24 cellular contexts compared by ENCODE assay signal in the genomic region with DNA sequence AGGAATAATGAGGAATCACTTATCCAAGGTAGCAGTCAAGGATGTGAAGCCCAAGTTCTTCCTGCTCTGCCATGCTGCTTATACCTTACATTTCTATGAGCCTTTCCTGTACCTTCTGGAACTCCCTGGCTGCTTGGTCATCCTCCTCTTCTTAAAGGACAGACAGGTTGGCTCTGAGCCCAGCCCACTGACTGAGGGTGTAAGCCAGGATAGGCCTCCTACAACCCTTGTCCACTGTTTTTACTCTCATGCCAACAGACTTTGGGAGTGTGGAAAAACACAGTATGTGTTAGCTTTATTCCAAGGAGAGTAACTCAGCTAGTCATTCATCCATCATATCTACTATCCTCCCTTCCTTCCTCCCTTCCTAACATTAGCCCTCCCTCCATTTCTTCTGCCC. TPM values are rescaled to one million over a fixed set of nuclear protein-coding genes. Genes with fewer than 3 reads are reported as not detected.
A peak's percentile ranks its signal among the peaks of the same experiment; 100 is the strongest.
DNase-seq lines count a peak whose midpoint lies in the region; ATAC-seq and TF ChIP-seq lines count a peak whose summit lies in the region.
"Had no signal": no experiment of that assay in that cellular context is flagged by ENCODE, and none has a peak within 500 bp of the region (broad histone marks: within the 10 kb centered on the region; RNA-seq: fewer than 3 reads in every experiment).

No MANE protein-coding gene starts in this region.

- TF ChIP-seq CTCF in omental fat pad (IDR thresholded peaks at IDR 0.05), result no peak
- no peak for TF ChIP-seq CTCF in uterus (IDR thresholded peaks at IDR 0.05)

- no peak overlapping the region for H3K4me3 ChIP-seq in uterus
- H3K4me3 ChIP-seq: colonic mucosa, psoas muscle, SJSA1 had no signal

- H3K27ac Mint-ChIP-seq in immature natural killer cell, result peak overlapping the region in 1 of 6 donors; percentile 5
- H3K27ac Mint-ChIP-seq: activated CD8-positive, alpha-beta T cell treated with anti-CD3 and anti-CD28 coated beads, Interleukin-2, amount 10 ng/mL, durations not matched to agents 7 days and 5 days; brain; T-cell had no signal

- no peaks in the 10 kb centered on the region for H3K9me3 ChIP-seq in uterus
- H3K9me3 ChIP-seq: colonic mucosa, psoas muscle, SJSA1 had no signal

- peak; percentile 85 for ATAC-seq in omental fat pad (ENCODE audit: low FRiP score)
- ATAC-seq in HG03457 (IDR thresholded peaks at IDR 0.05; ENCODE audit: unreplicated experiment), result no peak
- ATAC-seq: activated CD8-positive, alpha-beta T cell treated with anti-CD3 and anti-CD28 coated beads, Interleukin-2, amount 10 ng/mL, durations not matched to agents 7 days and 5 days; HepG2; Panc1; psoas muscle; T-cell had no signal

- peaks cover 0 to 2% (median 0%) of the 10 kb centered on the region in 3 donors for H3K27me3 Mint-ChIP-seq in immature natural killer cell (ENCODE audit: low read depth in 3 of 3)
- H3K27me3 Mint-ChIP-seq: brain, T-cell had no signal

- no peaks in the 10 kb centered on the region for H3K36me3 Mint-ChIP-seq in immature natural killer cell
- H3K36me3 Mint-ChIP-seq: brain; CD4-positive, alpha-beta memory T cell; T-cell had no signal

- H3K27me3 ChIP-seq in uterus, result no peaks in the 10 kb centered on the region
- H3K27me3 ChIP-seq: colonic mucosa, SJSA1 had no signal

- H3K9me3 Mint-ChIP-seq in immature natural killer cell, result peaks cover 0 to 2% (median 0%) of the 10 kb centered on the region in 6 donors
- H3K9me3 Mint-ChIP-seq: brain; CD4-positive, alpha-beta memory T cell; T-cell had no signal

- no peak for TF ChIP-seq POLR2A in uterus (IDR thresholded peaks at IDR 0.05)

- peak; percentile 16 for DNase-seq in NCI-H2029 treated with DMSO at 0.1 percent for 48 hours (lab: John Stamatoyannopoulos, UW)
- DNase-seq in caudate nucleus (lab: John Stamatoyannopoulos, UW), result no peak
- no peak for DNase-seq in omental fat pad (ENCODE audit: low spot score)
- peak; percentile 61 to 62 for DNase-seq in uterus
- DNase-seq in immature natural killer cell, result no peak
- no peak for DNase-seq in T1000 (lab: John Stamatoyannopoulos, UW)
- DNase-seq: activated CD4-positive, alpha-beta T cell treated with anti-CD3 and anti-CD28 coated beads for 1 hour; activated CD8-positive, alpha-beta T cell treated with anti-CD3 and anti-CD28 coated beads, Interleukin-2, amount 10 ng/mL, durations not matched to agents 7 days and 5 days; activated effector memory CD4-positive, alpha-beta T cell treated with anti-CD3 and anti-CD28 coated beads, Interleukin-2, amount 50 U/mL, for 16 hours; CD4-positive, alpha-beta memory T cell; colonic mucosa; HCEC 1CT; kidney; NCI-H1105; NCI-H446 treated with DMSO at 0.1 percent for 48 hours; psoas muscle; small intestine; stimulated activated CD4-positive, alpha-beta T cell treated with anti-CD3 and anti-CD28 coated beads, Interleukin-1b, Interleukin-23, amount 100 ng/mL, for 48 hours; T-cell had no signal

- no peaks in the 10 kb centered on the region for H3K36me3 ChIP-seq in uterus
- H3K36me3 ChIP-seq: colonic mucosa, SJSA1 had no signal

- H3K4me1 ChIP-seq in uterus, result no peaks in the 10 kb centered on the region
- H3K4me1 ChIP-seq: colonic mucosa, psoas muscle had no signal

- peak overlapping the region; percentile 69 for H3K27ac ChIP-seq in caudate nucleus (ENCODE audit: low read depth, low read length)
- peak overlapping the region in 1 of 2 donors; percentile 17 for H3K27ac ChIP-seq in uterus
- H3K27ac ChIP-seq: colonic mucosa, psoas muscle, SJSA1 had no signal

- intact Hi-C loops in uterus (cut with DNase I; ENCODE audit: low total_unique reads), result no loop called here

- H3K4me3 Mint-ChIP-seq in immature natural killer cell, result no peak overlapping the region
- H3K4me3 Mint-ChIP-seq: activated CD8-positive, alpha-beta T cell treated with anti-CD3 and anti-CD28 coated beads, Interleukin-2, amount 10 ng/mL, durations not matched to agents 7 days and 5 days; brain; CD4-positive, alpha-beta memory T cell; T-cell had no signal

- no peaks in the 10 kb centered on the region for H3K4me1 Mint-ChIP-seq in immature natural killer cell
- H3K4me1 Mint-ChIP-seq: CD4-positive, alpha-beta memory T cell; T-cell had no signal

RNA-seq across cellular contexts. Expression of gene IRAG1, which starts 47.5 kb away (rescaled TPM):
- 10 to 100 TPM in 2 of 4 donors, 1 to 10 TPM in 2; 3.3 to 32.3 (median 7.7) TPM for total RNA-seq in omental fat pad
- 100 to 1,000 TPM in 2 of 4 donors, 10 to 100 TPM in 2; 21.2 to 240 (median 107) TPM for total RNA-seq in uterus
- polyA plus RNA-seq in immature natural killer cell, result under 1 TPM in 1 of 3 donors, not detected in 2; 0.41 TPM
- total RNA-seq: activated CD8-positive, alpha-beta T cell treated with anti-CD3 and anti-CD28 coated beads, Interleukin-2, amount 10 ng/mL, durations not matched to agents 7 days and 5 days; CD4-positive, alpha-beta memory T cell had no signal
- polyA plus RNA-seq: CD4-positive, alpha-beta memory T cell had no signal

Comparison
In these comparisons a context has a peak if more than half of its experiments do, and no peak if none do; other contexts are left out.
1. DNase-seq: peak in NCI-H2029 treated with DMSO at 0.1 percent for 48 hours (single experiment) and uterus (2 of 2); none in caudate nucleus (0 of 61), omental fat pad (single experiment), immature natural killer cell (0 of 3) and T1000 (single experiment).